ENCODE assay signal across 8 cellular contexts in genomic region chr7:142323706-142324105, GRCh38.
A peak's percentile ranks its signal among the peaks of the same experiment; 100 is the strongest.
DNase-seq lines count a peak whose midpoint lies in the region; ATAC-seq and TF ChIP-seq lines count a peak whose summit lies in the region.

No MANE protein-coding gene starts in this region.

- H3K9me3 ChIP-seq in breast epithelium (no peaks in the 10 kb centered on the region), liver (ENCODE audit: control insufficient read depth in 4 of 4, low read length in 3 of 4) (no peaks in the 10 kb centered on the region), transverse colon (no peaks in the 10 kb centered on the region)

- H3K9me3 Mint-ChIP-seq in MCF 10A (ENCODE audit: unreplicated experiment): no peaks in the 10 kb centered on the region
- no peaks in the 10 kb centered on the region for H3K9me3 Mint-ChIP-seq in activated naive CD4-positive, alpha-beta T cell treated with anti-CD3 and anti-CD28 coated beads, Interleukin-2, amount 50 U/mL, for 24 hours

- TF ChIP-seq CTCF in MCF 10A (IDR thresholded peaks at IDR 0.05; ENCODE audit: unreplicated experiment): peak; percentile 47
- no peak for TF ChIP-seq CTCF in breast epithelium (IDR thresholded peaks at IDR 0.05)
- TF ChIP-seq CTCF in liver (IDR thresholded peaks at IDR 0.05; ENCODE audit: low read depth, low read length, missing input control): no peak
- TF ChIP-seq CTCF in transverse colon (IDR thresholded peaks at IDR 0.05): peak in 1 of 5 experiments; percentile 23

- 11% methylated on average over 4 of the region's 4 CpGs for WGBS in liver
- 3 to 15% methylated on average over 4 of the region's 4 CpGs for WGBS in transverse colon (ENCODE audit: low coverage in 1 of 2), 2 donors

- H3K36me3 ChIP-seq in breast epithelium (no peaks in the 10 kb centered on the region), liver (ENCODE audit: control insufficient read depth in 4 of 4, insufficient read depth in 3 of 4, low read depth in 1 of 4, low read length in 3 of 4) (no peaks in the 10 kb centered on the region), transverse colon (no peaks in the 10 kb centered on the region)

- H3K4me1 Mint-ChIP-seq in MCF 10A (ENCODE audit: insufficient read depth, unreplicated experiment): peaks cover 6% of the 10 kb centered on the region
- peaks cover 23% of the 10 kb centered on the region for H3K4me1 Mint-ChIP-seq in activated naive CD4-positive, alpha-beta T cell treated with anti-CD3 and anti-CD28 coated beads, Interleukin-2, amount 50 U/mL, for 24 hours

- peaks cover 39% of the 10 kb centered on the region for H3K27me3 Mint-ChIP-seq in MCF 10A (ENCODE audit: insufficient read depth, unreplicated experiment)
- H3K27me3 Mint-ChIP-seq in activated naive CD4-positive, alpha-beta T cell treated with anti-CD3 and anti-CD28 coated beads, Interleukin-2, amount 50 U/mL, for 24 hours: peaks cover 2% of the 10 kb centered on the region

- no peak overlapping the region for H3K27ac Mint-ChIP-seq in MCF 10A (ENCODE audit: low read depth, unreplicated experiment)
- H3K27ac Mint-ChIP-seq in activated naive CD4-positive, alpha-beta T cell treated with anti-CD3 and anti-CD28 coated beads, Interleukin-2, amount 50 U/mL, for 24 hours: peak overlapping the region; percentile 83

- BruUV-seq in MCF 10A (replicated peaks; lab: Mats Ljungman, UMichigan): no TSS peak

- CTCF ChIA-PET in MCF 10A (lab: Yijun Ruan, JAX): interaction anchor here (0.7 to 4.6 kb wide), 5 partner anchors 10 to 159 kb away, joined by 3 to 26 read pairs (median 3); no protein-coding TSS in a partner anchor

- H3K27ac ChIP-seq in breast epithelium (no peak overlapping the region), liver (ENCODE audit: low read depth in 1 of 2, low read length in 2 of 2) (no peak overlapping the region), transverse colon (no peak overlapping the region)

- no peak for ATAC-seq in HG02970 (IDR thresholded peaks at IDR 0.05; ENCODE audit: low FRiP score, unreplicated experiment)

- no peak overlapping the region for H3K9ac ChIP-seq in liver (ENCODE audit: low read depth in 1 of 2, low read length in 2 of 2)

- DNase-seq in MCF 10A (ENCODE audit: unreplicated experiment): peak; percentile 57
- no peak for DNase-seq in breast epithelium (ENCODE audit: low spot score in 2 of 2)
- peak; percentile 90 for DNase-seq in NCI-H69 (lab: John Stamatoyannopoulos, UW)
- peak; percentile 34 for DNase-seq in transverse colon
- no peak for DNase-seq in NCI-H510A treated with DMSO at 0.1 percent for 48 hours (lab: John Stamatoyannopoulos, UW)

- no peak overlapping the region for H3K4me3 Mint-ChIP-seq in MCF 10A (ENCODE audit: unreplicated experiment)
- H3K4me3 Mint-ChIP-seq in activated naive CD4-positive, alpha-beta T cell treated with anti-CD3 and anti-CD28 coated beads, Interleukin-2, amount 50 U/mL, for 24 hours: no peak overlapping the region

- H3K4me1 ChIP-seq in breast epithelium: no peaks in the 10 kb centered on the region
- no peaks in the 10 kb centered on the region for H3K4me1 ChIP-seq in liver (ENCODE audit: control insufficient read depth in 4 of 4, insufficient read depth in 4 of 4, low read length in 3 of 4)
- no peaks in the 10 kb centered on the region for H3K4me1 ChIP-seq in transverse colon

- in situ Hi-C loops in transverse colon (cut with MboI; ENCODE audit: low pct_ligation_motif_present in 1 of 4, low pct_unique_long_range_greater_than_20kb in 1 of 4, low sequenced_read_pairs in 3 of 4): no loop called here

- no peak for TF ChIP-seq EP300 in transverse colon (IDR thresholded peaks at IDR 0.05; ENCODE audit: low read depth)

- H3K36me3 Mint-ChIP-seq in MCF 10A (ENCODE audit: insufficient read depth, unreplicated experiment): no peaks in the 10 kb centered on the region
- no peaks in the 10 kb centered on the region for H3K36me3 Mint-ChIP-seq in activated naive CD4-positive, alpha-beta T cell treated with anti-CD3 and anti-CD28 coated beads, Interleukin-2, amount 50 U/mL, for 24 hours

- TF ChIP-seq RAD21 in liver (IDR thresholded peaks at IDR 0.05): peak; percentile 10 to 20

- TF ChIP-seq POLR2A in breast epithelium (IDR thresholded peaks at IDR 0.05) (no peak), transverse colon (IDR thresholded peaks at IDR 0.05) (no peak)

- no peak overlapping the region for H3K4me3 ChIP-seq in breast epithelium
- no peak overlapping the region for H3K4me3 ChIP-seq in liver (ENCODE audit: low read depth in 1 of 3, low read length in 3 of 3)
- H3K4me3 ChIP-seq in transverse colon: no peak overlapping the region

- intact Hi-C loops in MCF 10A (cut with micrococcal nuclease): loop anchor here (5.0 to 10.0 kb wide), 2 partner anchors 61 to 346 kb away; no protein-coding TSS in a partner anchor
- intact Hi-C loops in breast epithelium (cut with DNase I; ENCODE audit: low total_unique reads): no loop called here
- intact Hi-C loops in transverse colon (cut with DNase I; ENCODE audit: low total_unique reads): no loop called here

- POLR2A ChIA-PET in MCF 10A (lab: Yijun Ruan, JAX): no interaction called here

- H3K27me3 ChIP-seq in breast epithelium: no peaks in the 10 kb centered on the region
- peaks cover 0 to 5% (median 0%) of the 10 kb centered on the region in 4 donors for H3K27me3 ChIP-seq in liver (ENCODE audit: control insufficient read depth in 4 of 4, insufficient read depth in 4 of 4, low read length in 3 of 4)
- H3K27me3 ChIP-seq in transverse colon: no peaks in the 10 kb centered on the region

TF ChIP-seq in liver, 16 proteins besides CTCF, POLR2A, EP300 and RAD21:
- no peak for TF ChIP-seq NR2F2 (IDR thresholded peaks at IDR 0.05)
- no peak for TF ChIP-seq GABPA (IDR thresholded peaks at IDR 0.05 in 1 of 2, conservative IDR thresholded peaks at IDR 0.05 in 1 of 2)
- TF ChIP-seq YY1 (IDR thresholded peaks at IDR 0.05): no peak
- TF ChIP-seq ATF3 (IDR thresholded peaks at IDR 0.05): no peak
- no peak for TF ChIP-seq SP1 (IDR thresholded peaks at IDR 0.05)
- TF ChIP-seq HNF4G (IDR thresholded peaks at IDR 0.05): no peak
- TF ChIP-seq FOXA2 (IDR thresholded peaks at IDR 0.05): no peak
- no peak for TF ChIP-seq FOXA1 (IDR thresholded peaks at IDR 0.05)
- TF ChIP-seq RXRA (IDR thresholded peaks at IDR 0.05): no peak
- TF ChIP-seq, protein P1, sequence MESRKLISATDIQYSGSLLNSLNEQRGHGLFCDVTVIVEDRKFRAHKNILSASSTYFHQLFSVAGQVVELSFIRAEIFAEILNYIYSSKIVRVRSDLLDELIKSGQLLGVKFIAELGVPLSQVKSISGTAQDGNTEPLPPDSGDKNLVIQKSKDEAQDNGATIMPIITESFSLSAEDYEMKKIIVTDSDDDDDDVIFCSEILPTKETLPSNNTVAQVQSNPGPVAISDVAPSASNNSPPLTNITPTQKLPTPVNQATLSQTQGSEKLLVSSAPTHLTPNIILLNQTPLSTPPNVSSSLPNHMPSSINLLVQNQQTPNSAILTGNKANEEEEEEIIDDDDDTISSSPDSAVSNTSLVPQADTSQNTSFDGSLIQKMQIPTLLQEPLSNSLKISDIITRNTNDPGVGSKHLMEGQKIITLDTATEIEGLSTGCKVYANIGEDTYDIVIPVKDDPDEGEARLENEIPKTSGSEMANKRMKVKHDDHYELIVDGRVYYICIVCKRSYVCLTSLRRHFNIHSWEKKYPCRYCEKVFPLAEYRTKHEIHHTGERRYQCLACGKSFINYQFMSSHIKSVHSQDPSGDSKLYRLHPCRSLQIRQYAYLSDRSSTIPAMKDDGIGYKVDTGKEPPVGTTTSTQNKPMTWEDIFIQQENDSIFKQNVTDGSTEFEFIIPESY (IDR thresholded peaks at IDR 0.05): no peak
- TF ChIP-seq REST (IDR thresholded peaks at IDR 0.05): no peak
- TF ChIP-seq MAX (IDR thresholded peaks at IDR 0.05): no peak
- no peak for TF ChIP-seq JUND (IDR thresholded peaks at IDR 0.05)
- no peak for TF ChIP-seq EGR1 (IDR thresholded peaks at IDR 0.05; ENCODE audit: low read depth in 2 of 2)
- no peak for TF ChIP-seq HNF4A (conservative IDR thresholded peaks at IDR 0.05)
- no peak for TF ChIP-seq TAF1 (conservative IDR thresholded peaks at IDR 0.05)

Comparison
In these comparisons a context has a peak if more than half of its experiments do, and no peak if none do; other contexts are left out.
1. DNase-seq: peak in MCF 10A (single experiment), NCI-H69 (single experiment) and transverse colon (single experiment); none in breast epithelium (0 of 2) and NCI-H510A treated with DMSO at 0.1 percent for 48 hours (single experiment).